Comparison of ENCODE assay signal across 17 cellular contexts in the genomic region with DNA sequence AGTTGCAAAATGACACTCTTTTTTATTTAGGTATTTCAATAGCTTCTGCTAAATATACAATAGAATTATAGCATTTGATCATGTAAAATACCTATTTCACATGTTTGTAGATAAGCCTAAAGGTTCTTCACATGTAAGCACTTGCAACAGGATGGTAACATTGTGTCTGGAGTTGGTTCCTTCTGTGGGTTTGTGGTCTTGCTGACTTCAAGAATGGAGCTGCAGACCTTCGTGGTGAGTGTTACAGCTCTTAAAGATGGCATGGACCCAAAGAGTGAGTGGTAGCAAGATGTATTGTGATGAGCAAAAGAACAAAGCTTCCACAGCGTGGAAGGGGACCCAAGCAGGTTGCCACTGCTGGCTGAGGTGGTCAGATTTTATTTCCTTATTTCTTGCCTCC.
DNase-seq lines count a peak whose midpoint lies in the region; TF ChIP-seq lines count a peak whose summit lies in the region.
"Had no signal": no experiment of that assay in that cellular context is flagged by ENCODE, and none has a peak within 500 bp of the region (broad histone marks: within the 10 kb centered on the region; RNA-seq: fewer than 3 reads in every experiment).

No MANE protein-coding gene starts in this region.

- H2BK12ac ChIP-seq in mesenchymal stem cell (ENCODE audit: low read length in 2 of 2) = no peak overlapping the region

- peak; percentile 43 for DNase-seq in NCI-H226
- DNase-seq in astrocyte of the cerebellum (ENCODE audit: low read depth) = peak; percentile 9
- DNase-seq in glomerular visceral epithelial cell (ENCODE audit: extremely low spot score) = peak; percentile 20
- DNase-seq in T-helper 1 cell = no peak
- DNase-seq in mesenchymal stem cell = no peak
- DNase-seq in HT-29 (ENCODE audit: low spot score) = no peak
- DNase-seq: C1 segment of cervical spinal cord, DMS79 treated with DMSO at 0.1 percent for 48 hours, H7, MM.1S, NCI-H1694 treated with DMSO at 0.1 percent for 48 hours, NCI-H345, NCI-H524 treated with DMSO at 0.1 percent for 48 hours, SIG-M5 had no signal

- H3K9ac ChIP-seq in subcutaneous abdominal adipose tissue (ENCODE audit: low read length in 5 of 5) (no peak overlapping the region), mesenchymal stem cell (ENCODE audit: low read length) (no peak overlapping the region)

- H2BK5ac ChIP-seq in mesenchymal stem cell (ENCODE audit: low read depth, low read length, poor library complexity, severe bottlenecking) = no peak overlapping the region

- in situ Hi-C loops in astrocyte of the cerebellum (cut with HindIII; ENCODE audit: low sequenced_read_pairs) = no loop called here

- WGBS in mesenchymal stem cell = 89% methylated on average over 2 of the region's 2 CpGs

- H4K91ac ChIP-seq in mesenchymal stem cell (ENCODE audit: low read length) = no peak overlapping the region

- H4K8ac ChIP-seq in mesenchymal stem cell (ENCODE audit: low read length) = no peak overlapping the region

- peak overlapping the region; percentile 8 for H3K27ac ChIP-seq in subcutaneous abdominal adipose tissue (ENCODE audit: low read depth, low read length)
- H3K27ac ChIP-seq in mesenchymal stem cell (ENCODE audit: low read length, poor library complexity, severe bottlenecking) = no peak overlapping the region
- H3K27ac ChIP-seq: HL-60, RWPE1 had no signal

- no peak overlapping the region for H3K4me2 ChIP-seq in mesenchymal stem cell (ENCODE audit: low read length, poor library complexity, severe bottlenecking)

- H3K9me3 ChIP-seq in subcutaneous abdominal adipose tissue (ENCODE audit: control insufficient read depth in 5 of 5, low read length in 5 of 5) (no peaks in the 10 kb centered on the region), mesenchymal stem cell (ENCODE audit: control insufficient read depth, low read length) (no peaks in the 10 kb centered on the region)

- no peak overlapping the region for H2BK15ac ChIP-seq in mesenchymal stem cell (ENCODE audit: low read depth, poor library complexity, severe bottlenecking)

- H2AK5ac ChIP-seq in mesenchymal stem cell (ENCODE audit: low read length, severe bottlenecking) = no peak overlapping the region

- H3K36me3 ChIP-seq in subcutaneous abdominal adipose tissue (ENCODE audit: control insufficient read depth in 5 of 5, insufficient read depth in 5 of 5, low read length in 5 of 5) (no peaks in the 10 kb centered on the region), mesenchymal stem cell (ENCODE audit: control insufficient read depth in 1 of 2, insufficient read depth in 2 of 2, low read depth in 1 of 2, low read length in 2 of 2) (no peaks in the 10 kb centered on the region)

- H3K4ac ChIP-seq in mesenchymal stem cell (ENCODE audit: low read depth in 1 of 2, low read length in 2 of 2) = no peak overlapping the region

- H3K4me1 ChIP-seq in subcutaneous abdominal adipose tissue (ENCODE audit: control insufficient read depth in 5 of 5, insufficient read depth in 5 of 5, low read length in 5 of 5) (peaks cover 0 to 12% (median 0%) of the 10 kb centered on the region in 5 donors), mesenchymal stem cell (ENCODE audit: control insufficient read depth, insufficient read depth, low read depth, low read length) (no peaks in the 10 kb centered on the region)

- no peak overlapping the region for H3K23ac ChIP-seq in mesenchymal stem cell (ENCODE audit: low read length in 2 of 2)

- no peaks in the 10 kb centered on the region for H3K79me1 ChIP-seq in mesenchymal stem cell (replicated peaks; ENCODE audit: low read length, poor library complexity, severe bottlenecking)

- no peak overlapping the region for H3K18ac ChIP-seq in mesenchymal stem cell (ENCODE audit: low read depth in 1 of 2, low read length in 2 of 2)

- H3K14ac ChIP-seq in mesenchymal stem cell (ENCODE audit: low read length in 2 of 2) = no peak overlapping the region

- no peak overlapping the region for H2AFZ ChIP-seq in mesenchymal stem cell (ENCODE audit: low read depth, low read length)

- H3K4me3 ChIP-seq in astrocyte of the cerebellum (ENCODE audit: low read depth, low read length) (no peak overlapping the region), subcutaneous abdominal adipose tissue (ENCODE audit: low read depth in 1 of 5, low read length in 5 of 5) (peak overlapping the region in 1 of 5 donors; percentile 28), mesenchymal stem cell (ENCODE audit: insufficient read depth in 1 of 2, low read depth in 1 of 2, low read length in 2 of 2) (no peak overlapping the region)

- H2BK120ac ChIP-seq in mesenchymal stem cell (ENCODE audit: low read depth, low read length) = no peak overlapping the region

- no peak for TF ChIP-seq CTCF in astrocyte of the cerebellum (IDR thresholded peaks at IDR 0.05; ENCODE audit: low read depth, low read length, missing control alignments)

- no peaks in the 10 kb centered on the region for H3K27me3 ChIP-seq in subcutaneous abdominal adipose tissue (ENCODE audit: control insufficient read depth in 5 of 5, insufficient read depth in 4 of 5, low read length in 5 of 5)
- H3K27me3 ChIP-seq in mesenchymal stem cell (ENCODE audit: control insufficient read depth in 1 of 2, insufficient read depth in 1 of 2, low read length in 2 of 2) = no peaks in the 10 kb centered on the region

Comparison
In these comparisons a context has a peak if more than half of its experiments do, and no peak if none do; other contexts are left out.
1. DNase-seq: peak in NCI-H226 (single experiment), astrocyte of the cerebellum (single experiment) and glomerular visceral epithelial cell (single experiment); none in T-helper 1 cell (0 of 5), mesenchymal stem cell (single experiment) and HT-29 (single experiment).